Comparison of ENCODE assay signal across 12 cellular contexts in the genomic region with DNA sequence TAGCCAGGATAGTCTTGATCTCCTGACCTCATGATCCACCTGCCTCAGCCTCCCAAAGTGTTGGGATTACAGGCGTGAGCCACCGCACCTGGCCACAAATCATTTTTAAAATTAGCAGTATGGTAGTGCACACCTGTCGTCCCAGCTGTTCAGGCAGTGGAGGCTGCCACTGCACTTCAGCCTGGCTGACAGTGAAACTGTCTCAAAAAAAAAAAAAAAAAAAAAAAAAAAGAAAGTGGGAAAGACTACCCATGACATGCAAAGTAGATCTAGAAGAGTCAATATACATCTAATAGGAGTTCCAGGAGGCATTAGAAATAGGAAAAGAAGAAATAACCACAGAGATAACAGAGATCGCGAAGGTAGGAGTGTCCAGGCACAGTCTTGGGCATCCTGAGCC. TPM values are rescaled to one million over a fixed set of nuclear protein-coding genes. Genes with fewer than 3 reads are reported as not detected.
DNase-seq lines count a peak whose midpoint lies in the region; ATAC-seq and TF ChIP-seq lines count a peak whose summit lies in the region.
"Had no signal": no experiment of that assay in that cellular context is flagged by ENCODE, and none has a peak within 500 bp of the region (broad histone marks: within the 10 kb centered on the region; RNA-seq: fewer than 3 reads in every experiment).

No MANE protein-coding gene starts in this region.

- H3K4me1 Mint-ChIP-seq in CD4-positive, CD25-positive, alpha-beta regulatory T cell, result peaks cover 45 to 81% (median 65%) of the 10 kb centered on the region in 4 donors
- H3K4me1 Mint-ChIP-seq in activated T-helper 1 cell treated with anti-CD3 and anti-CD28 coated beads, Interleukin-12 subunit alpha, Interleukin-12 subunit beta, Interleukin-2, Interleukin-4 antibody, amounts not matched to agents 30 ng/mL and 10 ng/mL and 1 ng/mL, durations not matched to agents 14 hours and 24 hours and 36 hours (ENCODE audit: low read depth), result peaks cover 72% of the 10 kb centered on the region
- H3K4me1 Mint-ChIP-seq in natural killer cell (peaks cover 78 to 82% of the 10 kb centered on the region in 2 donors), GM23338 (peaks cover 23% of the 10 kb centered on the region)

- H2AFZ ChIP-seq in GM23338, result no peak overlapping the region

- H3K27me3 ChIP-seq in CD4-positive, CD25-positive, alpha-beta regulatory T cell (ENCODE audit: control insufficient read depth, insufficient read depth, low read length), result no peaks in the 10 kb centered on the region
- peaks cover 32% of the 10 kb centered on the region for H3K27me3 ChIP-seq in GM23338 (ENCODE audit: insufficient read depth)
- H3K27me3 ChIP-seq in left lung, result no peaks in the 10 kb centered on the region
- H3K27me3 ChIP-seq: uterus had no signal

- DNase-seq in CD4-positive, CD25-positive, alpha-beta regulatory T cell, result no peak
- peak; percentile 40 for DNase-seq in GM12865 (ENCODE audit: low read depth)
- no peak for DNase-seq in activated T-helper 1 cell treated with anti-CD3 and anti-CD28 coated beads, Interleukin-12 subunit alpha, Interleukin-12 subunit beta, Interleukin-2, Interleukin-4 antibody, amounts not matched to agents 30 ng/mL and 10 ng/mL and 1 ng/mL, durations not matched to agents 14 hours and 24 hours and 36 hours (ENCODE audit: low spot score)
- no peak for DNase-seq in natural killer cell
- no peak for DNase-seq in NCI-H510A treated with DMSO at 0.1 percent for 48 hours (lab: John Stamatoyannopoulos, UW)
- no peak for DNase-seq in GM23338 (ENCODE audit: low spot score)
- no peak for DNase-seq in left lung
- DNase-seq: amygdala; HCEC 1CT; NCI-H1105; stimulated activated naive CD4-positive, alpha-beta T cell; uterus had no signal

- peaks cover 0 to 1% (median 0%) of the 10 kb centered on the region in 7 donors for H3K9me3 Mint-ChIP-seq in CD4-positive, CD25-positive, alpha-beta regulatory T cell
- H3K9me3 Mint-ChIP-seq in activated T-helper 1 cell treated with anti-CD3 and anti-CD28 coated beads, Interleukin-12 subunit alpha, Interleukin-12 subunit beta, Interleukin-2, Interleukin-4 antibody, amounts not matched to agents 30 ng/mL and 10 ng/mL and 1 ng/mL, durations not matched to agents 14 hours and 24 hours and 36 hours, result no peaks in the 10 kb centered on the region
- no peaks in the 10 kb centered on the region for H3K9me3 Mint-ChIP-seq in natural killer cell
- no peaks in the 10 kb centered on the region; the same call in 2 of the 3 replicates for H3K9me3 Mint-ChIP-seq in GM23338

- H3K9me2 ChIP-seq in GM23338 (ENCODE audit: insufficient read depth), result no peaks in the 10 kb centered on the region

- H3K27ac Mint-ChIP-seq in CD4-positive, CD25-positive, alpha-beta regulatory T cell, result peak overlapping the region; percentile 43 to 98 (median 76)
- H3K27ac Mint-ChIP-seq in activated T-helper 1 cell treated with anti-CD3 and anti-CD28 coated beads, Interleukin-12 subunit alpha, Interleukin-12 subunit beta, Interleukin-2, Interleukin-4 antibody, amounts not matched to agents 30 ng/mL and 10 ng/mL and 1 ng/mL, durations not matched to agents 14 hours and 24 hours and 36 hours, result peak overlapping the region; percentile 11
- peak overlapping the region; percentile 93 to 96 for H3K27ac Mint-ChIP-seq in natural killer cell
- no peak overlapping the region for H3K27ac Mint-ChIP-seq in GM23338

- intact Hi-C loops in activated T-helper 1 cell treated with anti-CD3 and anti-CD28 coated beads, Interleukin-12 subunit alpha, Interleukin-12 subunit beta, Interleukin-2, Interleukin-4 antibody, amounts not matched to agents 30 ng/mL and 10 ng/mL and 1 ng/mL, durations not matched to agents 14 hours and 24 hours and 36 hours (cut with micrococcal nuclease), result loop anchor here (2.0 to 5.0 kb wide), 2 partner anchors 37 to 359 kb away; a partner anchor contains a TSS
- intact Hi-C loops in natural killer cell (cut with micrococcal nuclease), result loop anchor here (10.0 kb wide), 1 partner anchor 53 kb away; no protein-coding TSS in a partner anchor
- intact Hi-C loops in left lung (cut with DNase I), result no loop called here

- peaks cover 29% of the 10 kb centered on the region for H3K79me2 ChIP-seq in GM23338 (replicated peaks; ENCODE audit: insufficient read depth)

- H3K4me3 Mint-ChIP-seq in CD4-positive, CD25-positive, alpha-beta regulatory T cell, result peak overlapping the region; percentile 47 to 70 (median 58)
- no peak overlapping the region for H3K4me3 Mint-ChIP-seq in activated T-helper 1 cell treated with anti-CD3 and anti-CD28 coated beads, Interleukin-12 subunit alpha, Interleukin-12 subunit beta, Interleukin-2, Interleukin-4 antibody, amounts not matched to agents 30 ng/mL and 10 ng/mL and 1 ng/mL, durations not matched to agents 14 hours and 24 hours and 36 hours
- H3K4me3 Mint-ChIP-seq in natural killer cell (peak overlapping the region; percentile 49), GM23338 (no peak overlapping the region)

- H4K20me1 ChIP-seq in GM23338 (replicated peaks; ENCODE audit: insufficient read depth), result peaks cover 18% of the 10 kb centered on the region

- H3K36me3 Mint-ChIP-seq in CD4-positive, CD25-positive, alpha-beta regulatory T cell, result peaks cover 6% of the 10 kb centered on the region
- H3K36me3 Mint-ChIP-seq in activated T-helper 1 cell treated with anti-CD3 and anti-CD28 coated beads, Interleukin-12 subunit alpha, Interleukin-12 subunit beta, Interleukin-2, Interleukin-4 antibody, amounts not matched to agents 30 ng/mL and 10 ng/mL and 1 ng/mL, durations not matched to agents 14 hours and 24 hours and 36 hours (ENCODE audit: low read depth), result peaks cover 29% of the 10 kb centered on the region
- H3K36me3 Mint-ChIP-seq in natural killer cell (no peaks in the 10 kb centered on the region), GM23338 (ENCODE audit: low read depth) (no peaks in the 10 kb centered on the region)

- no peaks in the 10 kb centered on the region for H3K36me3 ChIP-seq in CD4-positive, CD25-positive, alpha-beta regulatory T cell (ENCODE audit: control insufficient read depth, insufficient read depth, low read length)
- H3K36me3 ChIP-seq in GM23338 (ENCODE audit: insufficient read depth) (no peaks in the 10 kb centered on the region), left lung (no peaks in the 10 kb centered on the region)
- H3K36me3 ChIP-seq: uterus had no signal

- H3K4me1 ChIP-seq in CD4-positive, CD25-positive, alpha-beta regulatory T cell (ENCODE audit: control insufficient read depth, insufficient read depth, low read length, poor library complexity, severe bottlenecking), result peaks cover 81% of the 10 kb centered on the region
- H3K4me1 ChIP-seq in GM23338 (ENCODE audit: insufficient read depth) (peaks cover 13% of the 10 kb centered on the region), left lung (peaks cover 28 to 79% of the 10 kb centered on the region in 2 donors)
- H3K4me1 ChIP-seq: uterus had no signal

- no peak for TF ChIP-seq CTCF in GM12865 (IDR thresholded peaks at IDR 0.05; ENCODE audit: insufficient read depth, low read depth, low read length, missing control alignments)
- no peak for TF ChIP-seq CTCF in natural killer cell (IDR thresholded peaks at IDR 0.05)
- no peak for TF ChIP-seq CTCF in GM23338 (conservative IDR thresholded peaks at IDR 0.05; ENCODE audit: low read depth in 2 of 2)
- no peak for TF ChIP-seq CTCF in left lung (IDR thresholded peaks at IDR 0.05)

- H3F3A ChIP-seq in GM23338 (replicated peaks; ENCODE audit: low read depth), result 0 out of 2 replicates have a peak, but pooled peaks cover 4% of the 10 kb centered on the region

- H3K4me3 ChIP-seq in CD4-positive, CD25-positive, alpha-beta regulatory T cell (ENCODE audit: low read depth, low read length), result peak overlapping the region; percentile 23
- H3K4me3 ChIP-seq in GM12865 (ENCODE audit: low read depth, low read length) (no peak overlapping the region), GM23338 (no peak overlapping the region), left lung (no peak overlapping the region)
- H3K4me3 ChIP-seq: uterus had no signal

- peak overlapping the region; percentile 14 for H3K27ac ChIP-seq in CD4-positive, CD25-positive, alpha-beta regulatory T cell (ENCODE audit: insufficient read depth, low read length, poor library complexity, severe bottlenecking)
- no peak overlapping the region for H3K27ac ChIP-seq in GM23338 (ENCODE audit: low read depth)
- peak overlapping the region in 1 of 2 donors; percentile 96 for H3K27ac ChIP-seq in left lung
- H3K27ac ChIP-seq: uterus had no signal

- no peaks in the 10 kb centered on the region for H3K27me3 Mint-ChIP-seq in CD4-positive, CD25-positive, alpha-beta regulatory T cell
- peaks cover 2% of the 10 kb centered on the region for H3K27me3 Mint-ChIP-seq in activated T-helper 1 cell treated with anti-CD3 and anti-CD28 coated beads, Interleukin-12 subunit alpha, Interleukin-12 subunit beta, Interleukin-2, Interleukin-4 antibody, amounts not matched to agents 30 ng/mL and 10 ng/mL and 1 ng/mL, durations not matched to agents 14 hours and 24 hours and 36 hours (ENCODE audit: insufficient read depth)
- H3K27me3 Mint-ChIP-seq in natural killer cell (ENCODE audit: low read depth in 2 of 2) (no peaks in the 10 kb centered on the region), GM23338 (ENCODE audit: insufficient read depth, low read depth, poor library complexity) (peaks cover 14% of the 10 kb centered on the region)

- no peaks in the 10 kb centered on the region for H3K9me3 ChIP-seq in CD4-positive, CD25-positive, alpha-beta regulatory T cell (ENCODE audit: control insufficient read depth in 2 of 2, low read length in 2 of 2)
- no peaks in the 10 kb centered on the region for H3K9me3 ChIP-seq in left lung
- H3K9me3 ChIP-seq: uterus had no signal

- ATAC-seq in CD4-positive, CD25-positive, alpha-beta regulatory T cell (ENCODE audit: low read depth in 2 of 2), result no peak
- ATAC-seq in natural killer cell (no peak), GM23338 (no peak), left lung (no peak)

- no peak overlapping the region for H3K4me2 ChIP-seq in GM23338

TF ChIP-seq in GM23338, 12 proteins besides CTCF, POLR2A, EP300 and RAD21 (continues in another document):
- TF ChIP-seq POLR2AphosphoS5 (IDR thresholded peaks at IDR 0.05; ENCODE audit: low read depth), result no peak
- no peak for TF ChIP-seq EZH2phosphoT487 (IDR thresholded peaks at IDR 0.05; ENCODE audit: unreplicated experiment)

RNA-seq across cellular contexts. Expression of a gene that starts 3.2 kb away (rescaled TPM):
- total RNA-seq in CD4-positive, CD25-positive, alpha-beta regulatory T cell, result 69.4 TPM
- 10 to 100 TPM; 17.2 to 26.3 (median 22.8) TPM for polyA plus RNA-seq in CD4-positive, CD25-positive, alpha-beta regulatory T cell
- 30.3 and 32.0 TPM in 2 replicates for total RNA-seq in activated T-helper 1 cell treated with anti-CD3 and anti-CD28 coated beads, Interleukin-12 subunit alpha, Interleukin-12 subunit beta, Interleukin-2, Interleukin-4 antibody, amounts not matched to agents 30 ng/mL and 10 ng/mL and 1 ng/mL, durations not matched to agents 14 hours and 24 hours and 36 hours
- total RNA-seq in natural killer cell (10 to 100 TPM; 49.9 to 57.4 (median 52.8) TPM), left lung (10 to 100 TPM; 32.4 to 39.9 TPM)
- 3.7 and 4.6 TPM in 2 replicates for total RNA-seq in GM23338 (2014; rRNA removed; shearing (Covaris generic))
- polyA plus RNA-seq in GM23338 (2016; fragmentation: Nextera tagmentation; extraction: Ambion mirVana), result 2.4 and 3.0 TPM in 2 replicates

Comparison
In these comparisons a context has a peak if more than half of its experiments do, and no peak if none do; other contexts are left out.
1. H3K4me3 Mint-ChIP-seq: peak in CD4-positive, CD25-positive, alpha-beta regulatory T cell (4 of 4) and natural killer cell (single experiment); none in activated T-helper 1 cell treated with anti-CD3 and anti-CD28 coated beads, Interleukin-12 subunit alpha, Interleukin-12 subunit beta, Interleukin-2, Interleukin-4 antibody, amounts not matched to agents 30 ng/mL and 10 ng/mL and 1 ng/mL, durations not matched to agents 14 hours and 24 hours and 36 hours (single experiment) and GM23338 (single experiment).
2. intact Hi-C loops: an anchor here in activated T-helper 1 cell treated with anti-CD3 and anti-CD28 coated beads, Interleukin-12 subunit alpha, Interleukin-12 subunit beta, Interleukin-2, Interleukin-4 antibody, amounts not matched to agents 30 ng/mL and 10 ng/mL and 1 ng/mL, durations not matched to agents 14 hours and 24 hours and 36 hours (2.0 to 5.0 kb wide) and natural killer cell (10.0 kb wide); none called in left lung.